Comparison of ENCODE assay signal across 8 cellular contexts in genomic region chr17:62062313-62062712, GRCh38. TPM values are rescaled to one million over a fixed set of nuclear protein-coding genes. Genes with fewer than 3 reads are reported as not detected.
A peak's percentile ranks its signal among the peaks of the same experiment; 100 is the strongest.
DNase-seq lines count a peak whose midpoint lies in the region; ATAC-seq and TF ChIP-seq lines count a peak whose summit lies in the region.

No MANE protein-coding gene starts in this region.

- no peak for DNase-seq in activated T-cell treated with anti-CD3 and anti-CD28 coated beads, Interleukin-2, amount 50 U/mL, for 24 hours
- no peak for DNase-seq in activated T-cell treated with anti-CD3 and anti-CD28 coated beads, Interleukin-2, amount 50 U/mL, for 1 hour
- DNase-seq in fibroblast of pulmonary artery (ENCODE audit: low read depth) (peak; percentile 26), G401 (ENCODE audit: low spot score) (no peak), SJCRH30 (no peak)
- no peak for DNase-seq in stimulated activated naive CD8-positive, alpha-beta T cell treated with anti-CD3 and anti-CD28 coated beads, Interleukin-15, amount 100 ng/mL, for 72 hours

- H3K4me1 ChIP-seq in SJCRH30, result peaks cover 14% of the 10 kb centered on the region

- H3K27me3 ChIP-seq in SJCRH30, result no peaks in the 10 kb centered on the region

- no peak overlapping the region for H3K27ac ChIP-seq in SJCRH30

- peaks cover 47% of the 10 kb centered on the region for H3K36me3 ChIP-seq in SJCRH30

- TF ChIP-seq CTCF in WI38 (IDR thresholded peaks at IDR 0.05; ENCODE audit: low read depth, low read length) (no peak), fibroblast of pulmonary artery (IDR thresholded peaks at IDR 0.05; ENCODE audit: low read length, missing control alignments) (no peak)

- H3K4me1 Mint-ChIP-seq in activated T-cell treated with anti-CD3 and anti-CD28 coated beads, Interleukin-2, amount 50 U/mL, for 24 hours (ENCODE audit: low read depth), result peaks cover 58% of the 10 kb centered on the region
- peaks cover 62% of the 10 kb centered on the region for H3K4me1 Mint-ChIP-seq in stimulated activated naive CD8-positive, alpha-beta T cell treated with anti-CD3 and anti-CD28 coated beads, Interleukin-15, amount 100 ng/mL, for 72 hours

- H3K4me3 Mint-ChIP-seq in activated T-cell treated with anti-CD3 and anti-CD28 coated beads, Interleukin-2, amount 50 U/mL, for 24 hours, result peak overlapping the region; percentile 88
- H3K4me3 Mint-ChIP-seq in stimulated activated naive CD8-positive, alpha-beta T cell treated with anti-CD3 and anti-CD28 coated beads, Interleukin-15, amount 100 ng/mL, for 72 hours, result peak overlapping the region; percentile 80 to 99

- peak overlapping the region; percentile 94 for H3K27ac Mint-ChIP-seq in activated T-cell treated with anti-CD3 and anti-CD28 coated beads, Interleukin-2, amount 50 U/mL, for 24 hours
- peak overlapping the region in 1 of 2 donors; percentile 29 for H3K27ac Mint-ChIP-seq in stimulated activated naive CD8-positive, alpha-beta T cell treated with anti-CD3 and anti-CD28 coated beads, Interleukin-15, amount 100 ng/mL, for 72 hours

- H3K9me3 Mint-ChIP-seq in activated T-cell treated with anti-CD3 and anti-CD28 coated beads, Interleukin-2, amount 50 U/mL, for 24 hours, result no peaks in the 10 kb centered on the region
- no peaks in the 10 kb centered on the region for H3K9me3 Mint-ChIP-seq in stimulated activated naive CD8-positive, alpha-beta T cell treated with anti-CD3 and anti-CD28 coated beads, Interleukin-15, amount 100 ng/mL, for 72 hours

- no peaks in the 10 kb centered on the region for H3K9me3 ChIP-seq in SJCRH30 (replicated peaks)

- peaks cover 70% of the 10 kb centered on the region for H3K36me3 Mint-ChIP-seq in activated T-cell treated with anti-CD3 and anti-CD28 coated beads, Interleukin-2, amount 50 U/mL, for 24 hours (ENCODE audit: low read depth)

- ATAC-seq in stimulated activated naive CD8-positive, alpha-beta T cell treated with anti-CD3 and anti-CD28 coated beads, Interleukin-15, amount 100 ng/mL, for 72 hours, result no peak
- ATAC-seq in HG02798 (IDR thresholded peaks at IDR 0.05; ENCODE audit: poor library complexity, unreplicated experiment), result no peak

- in situ Hi-C loops in G401 (cut with HindIII; ENCODE audit: low sequenced_read_pairs), result no loop called here

- H3K4me3 ChIP-seq in WI38 (ENCODE audit: low read depth, low read length) (peak overlapping the region; percentile 98), fibroblast of pulmonary artery (replicated peaks; ENCODE audit: low read depth, low read length) (peak overlapping the region; percentile 97), SJCRH30 (no peak overlapping the region; the same call in 1 of the 2 replicates)

- no peaks in the 10 kb centered on the region for H3K27me3 Mint-ChIP-seq in activated T-cell treated with anti-CD3 and anti-CD28 coated beads, Interleukin-2, amount 50 U/mL, for 24 hours
- H3K27me3 Mint-ChIP-seq in stimulated activated naive CD8-positive, alpha-beta T cell treated with anti-CD3 and anti-CD28 coated beads, Interleukin-15, amount 100 ng/mL, for 72 hours, result no peaks in the 10 kb centered on the region

RNA-seq across cellular contexts. Expression of gene MED13, which starts 2.8 kb away (rescaled TPM):
- total RNA-seq in G401 (2014; rRNA removed; shearing (Covaris generic)), result 9.5 and 14.8 TPM in 2 replicates
- 64.8 and 79.9 TPM in 2 replicates for total RNA-seq in SJCRH30 (2014; rRNA removed; shearing (Covaris generic))
